Comparison of ENCODE assay signal across 32 cellular contexts in genomic region chr1:107379826-107380225, GRCh38.
"Had no signal": no experiment of that assay in that cellular context is flagged by ENCODE, and none has a peak within 500 bp of the region (broad histone marks: within the 10 kb centered on the region; RNA-seq: fewer than 3 reads in every experiment).

No MANE protein-coding gene starts in this region.

- H3K27ac Mint-ChIP-seq: activated B cell treated with CpG ODN at 0.5 μM for 24 hours; activated CD4-positive, alpha-beta memory T cell treated with anti-CD3 and anti-CD28 coated beads, Interleukin-2, amount 10 ng/mL, durations not matched to agents 7 days and 5 days; activated CD8-positive, alpha-beta memory T cell treated with anti-CD3 and anti-CD28 coated beads, Interleukin-2, amount 10 ng/mL, durations not matched to agents 7 days and 5 days; activated naive CD4-positive, alpha-beta T cell treated with anti-CD3 and anti-CD28 coated beads, Interleukin-2, amount 10 ng/mL, durations not matched to agents 7 days and 5 days; activated naive CD8-positive, alpha-beta T cell; activated naive CD8-positive, alpha-beta T cell treated with anti-CD3 and anti-CD28 coated beads, Interleukin-2, amount 50 U/mL, for 24 hours; brain; T-helper 1 cell treated with Interleukin-12 subunit alpha and Interleukin-12 subunit beta and Interleukin-4 antibody, amounts not matched to agents 30 μg/mL and 1 μg/mL, for 36 hours; T-helper 2 cell treated with Interferon-gamma antibody and Interleukin-4, amounts not matched to agents 5 μg/mL and 100 μg/mL, for 36 hours had no signal

- H3K9me3 Mint-ChIP-seq: activated B cell treated with CpG ODN at 0.5 μM for 24 hours; activated CD4-positive, alpha-beta memory T cell treated with anti-CD3 and anti-CD28 coated beads, Interleukin-2, amount 10 ng/mL, durations not matched to agents 7 days and 5 days; activated naive CD4-positive, alpha-beta T cell treated with anti-CD3 and anti-CD28 coated beads, Interleukin-2, amount 10 ng/mL, durations not matched to agents 7 days and 5 days; activated naive CD8-positive, alpha-beta T cell treated with anti-CD3 and anti-CD28 coated beads, Interleukin-2, amount 50 U/mL, for 24 hours; brain; T-helper 1 cell treated with Interleukin-12 subunit alpha and Interleukin-12 subunit beta and Interleukin-4 antibody, amounts not matched to agents 30 μg/mL and 1 μg/mL, for 36 hours; T-helper 2 cell treated with Interferon-gamma antibody and Interleukin-4, amounts not matched to agents 5 μg/mL and 100 μg/mL, for 36 hours had no signal

- H3K4me3 Mint-ChIP-seq: activated B cell treated with CpG ODN at 0.5 μM for 24 hours; activated CD4-positive, alpha-beta memory T cell treated with anti-CD3 and anti-CD28 coated beads, Interleukin-2, amount 10 ng/mL, durations not matched to agents 7 days and 5 days; activated CD8-positive, alpha-beta memory T cell treated with anti-CD3 and anti-CD28 coated beads, Interleukin-2, amount 10 ng/mL, durations not matched to agents 7 days and 5 days; activated naive CD4-positive, alpha-beta T cell treated with anti-CD3 and anti-CD28 coated beads, Interleukin-2, amount 10 ng/mL, durations not matched to agents 7 days and 5 days; activated naive CD8-positive, alpha-beta T cell; activated naive CD8-positive, alpha-beta T cell treated with anti-CD3 and anti-CD28 coated beads, Interleukin-2, amount 50 U/mL, for 24 hours; brain; T-helper 1 cell treated with Interleukin-12 subunit alpha and Interleukin-12 subunit beta and Interleukin-4 antibody, amounts not matched to agents 30 μg/mL and 1 μg/mL, for 36 hours; T-helper 2 cell treated with Interferon-gamma antibody and Interleukin-4, amounts not matched to agents 5 μg/mL and 100 μg/mL, for 36 hours had no signal

- H3K4me1 Mint-ChIP-seq: activated B cell treated with CpG ODN at 0.5 μM for 24 hours; activated CD4-positive, alpha-beta memory T cell treated with anti-CD3 and anti-CD28 coated beads, Interleukin-2, amount 10 ng/mL, durations not matched to agents 7 days and 5 days; activated CD8-positive, alpha-beta memory T cell treated with anti-CD3 and anti-CD28 coated beads, Interleukin-2, amount 10 ng/mL, durations not matched to agents 7 days and 5 days; activated naive CD4-positive, alpha-beta T cell treated with anti-CD3 and anti-CD28 coated beads, Interleukin-2, amount 10 ng/mL, durations not matched to agents 7 days and 5 days; activated naive CD8-positive, alpha-beta T cell treated with anti-CD3 and anti-CD28 coated beads, Interleukin-2, amount 50 U/mL, for 24 hours; brain had no signal

- H3K27me3 Mint-ChIP-seq: activated B cell treated with CpG ODN at 0.5 μM for 24 hours; activated CD4-positive, alpha-beta memory T cell treated with anti-CD3 and anti-CD28 coated beads, Interleukin-2, amount 10 ng/mL, durations not matched to agents 7 days and 5 days; activated CD8-positive, alpha-beta memory T cell treated with anti-CD3 and anti-CD28 coated beads, Interleukin-2, amount 10 ng/mL, durations not matched to agents 7 days and 5 days; activated naive CD4-positive, alpha-beta T cell treated with anti-CD3 and anti-CD28 coated beads, Interleukin-2, amount 10 ng/mL, durations not matched to agents 7 days and 5 days had no signal

- DNase-seq: activated B cell treated with CpG ODN at 0.5 μM for 24 hours; activated CD4-positive, alpha-beta memory T cell treated with anti-CD3 and anti-CD28 coated beads, Interleukin-2, amount 10 ng/mL, durations not matched to agents 7 days and 5 days; activated CD4-positive, alpha-beta T cell treated with anti-CD3 and anti-CD28 coated beads for 48 hours; activated CD4-positive, CD25-positive, alpha-beta regulatory T cell treated with anti-CD3 and anti-CD28 coated beads, Interleukin-2, amount 50 U/mL, for 72 hours; activated CD8-positive, alpha-beta memory T cell treated with anti-CD3 and anti-CD28 coated beads for 24 hours; activated CD8-positive, alpha-beta memory T cell treated with anti-CD3 and anti-CD28 coated beads, Interleukin-2, amount 10 ng/mL, durations not matched to agents 7 days and 5 days; activated CD8-positive, alpha-beta memory T cell treated with anti-CD3 and anti-CD28 coated beads, Interleukin-2, amount 50 U/mL, for 48 hours; activated effector memory CD4-positive, alpha-beta T cell treated with Interleukin-2 at 50 U/mL for 16 hours; activated naive CD4-positive, alpha-beta T cell treated with anti-CD3 and anti-CD28 coated beads, Interleukin-2, amount 10 ng/mL, durations not matched to agents 7 days and 5 days; activated naive CD8-positive, alpha-beta T cell treated with anti-CD3 and anti-CD28 coated beads, Interleukin-2, amount 50 U/mL, for 24 hours; activated T-cell treated with anti-CD3 and anti-CD28 coated beads, Interleukin-2, amount 50 U/mL, for 48 hours; anterior cingulate cortex; caudate nucleus; cerebellar nuclear complex; Kasumi-1; MG63; NCI-H1048; NCI-H1105 treated with DMSO at 0.1 percent for 48 hours; NCI-H1436; NCI-H1694 treated with DMSO at 0.1 percent for 48 hours; NCI-H2029; NCI-H510A; NCI-H526; NCI-H748 treated with DMSO at 0.1 percent for 48 hours; OCI-M1; SHP77; SJCRH30 had no signal

- H3K36me3 Mint-ChIP-seq: activated CD8-positive, alpha-beta memory T cell treated with anti-CD3 and anti-CD28 coated beads, Interleukin-2, amount 10 ng/mL, durations not matched to agents 7 days and 5 days; activated naive CD4-positive, alpha-beta T cell treated with anti-CD3 and anti-CD28 coated beads, Interleukin-2, amount 10 ng/mL, durations not matched to agents 7 days and 5 days; activated naive CD8-positive, alpha-beta T cell; brain had no signal

- ATAC-seq: activated CD8-positive, alpha-beta memory T cell treated with anti-CD3 and anti-CD28 coated beads, Interleukin-2, amount 10 ng/mL, durations not matched to agents 7 days and 5 days; activated naive CD8-positive, alpha-beta T cell treated with anti-CD3 and anti-CD28 coated beads, Interleukin-2, amount 50 U/mL, for 24 hours had no signal

- FAIRE-seq: bronchial epithelial cell had no signal
